Comparison of ENCODE assay signal across 8 cellular contexts in genomic region chr6:26311385-26312095, GRCh38. TPM values are rescaled to one million over a fixed set of nuclear protein-coding genes. Genes with fewer than 3 reads are reported as not detected.
A peak's percentile ranks its signal among the peaks of the same experiment; 100 is the strongest.
DNase-seq lines count a peak whose midpoint lies in the region; ATAC-seq, FAIRE-seq and TF ChIP-seq lines count a peak whose summit lies in the region.

No MANE protein-coding gene starts in this region.

- DNase-seq in NCI-H446 treated with DMSO at 0.1 percent for 48 hours (lab: John Stamatoyannopoulos, UW) = peak; percentile 50
- peak; percentile 44 to 57 for DNase-seq in activated CD4-positive, alpha-beta T cell treated with anti-CD3 and anti-CD28 coated beads for 4 hours
- DNase-seq in H1 (ENCODE audit: low read depth in 1 of 2, low spot score in 2 of 2) = peak in 1 of 2 experiments; percentile 77
- DNase-seq in substantia nigra (lab: John Stamatoyannopoulos, UW) = peak in 13 of 49 donors; percentile 5 to 42 (median 21)

- H2BK15ac ChIP-seq in H1 (ENCODE audit: low read length) = no peak overlapping the region

- peak overlapping the region; percentile 25 to 70 (median 60); a peak in 13 of 20 replicates for H3K4me3 ChIP-seq in BLaER1 treated with 17β-estradiol and CSF1 and Interleukin-3, amounts not matched to agents 10 nM and 100 nM
- H3K4me3 ChIP-seq in HEK293 (ENCODE audit: low read depth, low read length) (peak overlapping the region; percentile 52), H1 (ENCODE audit: extremely low read depth in 1 of 4, insufficient read depth in 2 of 4, low read depth in 3 of 4, low read length in 4 of 4) (peak overlapping the region; percentile 70 to 95 (median 84)), mesodermal cell (ENCODE audit: extremely low read depth, insufficient read depth, low read length, poor library complexity, severe bottlenecking) (peak overlapping the region; percentile 64)

- H3K79me2 ChIP-seq in H1 (ENCODE audit: control insufficient read depth in 1 of 2, insufficient read depth in 2 of 2, low read length in 2 of 2) = no peaks in the 10 kb centered on the region

- H3K23ac ChIP-seq in H1 (ENCODE audit: insufficient read length) = no peak overlapping the region

- no peaks in the 10 kb centered on the region for H3K9me3 ChIP-seq in BLaER1 treated with 17β-estradiol and CSF1 and Interleukin-3, amounts not matched to agents 10 nM and 100 nM (replicated peaks in 1 of 11)
- H3K9me3 ChIP-seq in HEK293 (ENCODE audit: control insufficient read depth, insufficient read depth, low read depth, low read length) (no peaks in the 10 kb centered on the region), H1 (ENCODE audit: insufficient read depth in 2 of 2, low read depth in 1 of 2, low read length in 1 of 2) (no peaks in the 10 kb centered on the region), mesodermal cell (ENCODE audit: control insufficient read depth, low read length) (no peaks in the 10 kb centered on the region)

- 6% methylated on average over 18 of the region's 18 CpGs; no CpG with 5 or more reads in 1 of the 2 experiments for WGBS in H1 (ENCODE audit: extremely low coverage in 1 of 2, insufficient coverage in 1 of 2, insufficient read length in 1 of 2, insufficient replicate concordance in 2 of 2, low coverage in 1 of 2, low lambda C conversion rate in 2 of 2, missing lambda C conversion rate in 1 of 2), 2 experiments
- 4 to 6% methylated on average over 10 to 12 of the region's 18 CpGs for WGBS in mesodermal cell (ENCODE audit: insufficient coverage in 2 of 2), 2 experiments

- peak; percentile 55 for TF ChIP-seq CTCF in HEK293 (tag by site-specific recombination; IDR thresholded peaks at IDR 0.05)
- no peak for TF ChIP-seq CTCF in H1 (IDR thresholded peaks at IDR 0.05; ENCODE audit: control extremely low read depth in 1 of 3, insufficient read depth in 1 of 3, low read depth in 1 of 3, low read length in 3 of 3)

- no peak overlapping the region for H3K56ac ChIP-seq in H1 (replicated peaks; ENCODE audit: insufficient read length, low read depth, low read length)

- H2BK20ac ChIP-seq in H1 (ENCODE audit: low read length) = no peak overlapping the region

- H2AFZ ChIP-seq in H1 (ENCODE audit: low read length) = no peak overlapping the region

- no peak for TF ChIP-seq EP300 in H1 (IDR thresholded peaks at IDR 0.05; ENCODE audit: borderline replicate concordance in 1 of 2, low read depth in 2 of 2, low read length in 2 of 2)

- H3K18ac ChIP-seq in H1 (ENCODE audit: extremely low read depth, low read length) = no peak overlapping the region

- no peak overlapping the region for H4K5ac ChIP-seq in H1 (ENCODE audit: insufficient read length, low read depth, low read length)

- no peaks in the 10 kb centered on the region for H3K36me3 ChIP-seq in BLaER1 treated with 17β-estradiol and CSF1 and Interleukin-3, amounts not matched to agents 10 nM and 100 nM
- H3K36me3 ChIP-seq in HEK293 (ENCODE audit: control insufficient read depth in 2 of 2, insufficient read depth in 1 of 2, low read length in 2 of 2) (no peaks in the 10 kb centered on the region), H1 (ENCODE audit: control insufficient read depth in 2 of 4, insufficient read depth in 4 of 4, low read length in 3 of 4) (no peaks in the 10 kb centered on the region), mesodermal cell (ENCODE audit: control insufficient read depth, insufficient read depth, low read length) (no peaks in the 10 kb centered on the region)

- no peak overlapping the region for H2BK120ac ChIP-seq in H1 (replicated peaks; ENCODE audit: low read depth, low read length)

- no peak overlapping the region for H2BK5ac ChIP-seq in H1 (ENCODE audit: low read depth, low read length)

- H3K4me2 ChIP-seq in BLaER1 treated with 17β-estradiol and CSF1 and Interleukin-3, amounts not matched to agents 10 nM and 100 nM = peak overlapping the region; percentile 58 to 87 (median 74)
- peak overlapping the region; percentile 81 to 87 for H3K4me2 ChIP-seq in H1 (ENCODE audit: insufficient read depth in 1 of 2, low read depth in 2 of 2, low read length in 2 of 2)

- no peak overlapping the region for H4K91ac ChIP-seq in H1 (replicated peaks; ENCODE audit: insufficient read length, low read length)

- no peak for ATAC-seq in HG03095 (IDR thresholded peaks at IDR 0.05; ENCODE audit: unreplicated experiment)

- H4K8ac ChIP-seq in H1 (ENCODE audit: extremely low read depth, insufficient read depth, low read length) = no peak overlapping the region

- no peaks in the 10 kb centered on the region for H4K20me1 ChIP-seq in BLaER1 treated with 17β-estradiol and CSF1 and Interleukin-3, amounts not matched to agents 10 nM and 100 nM
- no peaks in the 10 kb centered on the region for H4K20me1 ChIP-seq in H1 (replicated peaks in 1 of 2; ENCODE audit: control insufficient read depth in 1 of 2, insufficient read depth in 2 of 2, low read length in 2 of 2)

- POLR2A ChIA-PET in HEK293 (lab: Yijun Ruan, JAX) = interaction anchor here (0.5 to 1.7 kb wide), 3 partner anchors 26 to 95 kb away, joined by 3 to 5 read pairs (median 3); a partner anchor contains a TSS
- POLR2A ChIA-PET in H1 (lab: Charles Lee; ENCODE audit: partially characterized antibody) = interaction anchor here (0.7 to 1.5 kb wide), 3 partner anchors 11 to 95 kb away, joined by 3 read pairs; a partner anchor contains a TSS

- no peak overlapping the region for H2AK5ac ChIP-seq in H1 (ENCODE audit: low read depth, low read length)

- peaks cover 13% of the 10 kb centered on the region for H3K23me2 ChIP-seq in H1 (ENCODE audit: low read depth, low read length)

- H3K27me3 ChIP-seq in BLaER1 treated with 17β-estradiol and CSF1 and Interleukin-3, amounts not matched to agents 10 nM and 100 nM = peaks cover 0 to 27% (median 16%) of the 10 kb centered on the region in 11 experiments; a peak in 14 of 22 replicates
- no peaks in the 10 kb centered on the region for H3K27me3 ChIP-seq in H1 (replicated peaks in 1 of 4; ENCODE audit: control insufficient read depth in 3 of 4, extremely low read depth in 1 of 4, insufficient read depth in 3 of 4, low read length in 3 of 4)

- H2BK12ac ChIP-seq in H1 (ENCODE audit: low read depth, low read length) = no peak overlapping the region

- H3K4ac ChIP-seq in H1 (replicated peaks; ENCODE audit: insufficient read length, low read depth, low read length) = no peak overlapping the region

- H3K79me1 ChIP-seq in H1 (ENCODE audit: low read depth, low read length) = no peaks in the 10 kb centered on the region

- TF ChIP-seq POLR2A in H1 (IDR thresholded peaks at IDR 0.05; ENCODE audit: control extremely low read depth in 1 of 2, low read depth in 2 of 2, low read length in 2 of 2) = no peak

- peak; percentile 68 for FAIRE-seq in H1 (lab: Jason Lieb, UNC)

- peaks cover 9 to 19% (median 11%) of the 10 kb centered on the region in 10 experiments; a peak in 14 of 20 replicates for H3K4me1 ChIP-seq in BLaER1 treated with 17β-estradiol and CSF1 and Interleukin-3, amounts not matched to agents 10 nM and 100 nM
- H3K4me1 ChIP-seq in HEK293 (ENCODE audit: control insufficient read depth, insufficient read depth, low read length) (no peaks in the 10 kb centered on the region), H1 (replicated peaks in 1 of 4; ENCODE audit: control insufficient read depth in 3 of 4, insufficient read depth in 4 of 4, low read length in 3 of 4) (no peaks in the 10 kb centered on the region), mesodermal cell (ENCODE audit: control insufficient read depth, insufficient read depth, low read length, poor library complexity, severe bottlenecking) (no peaks in the 10 kb centered on the region)

- CTCF ChIA-PET in HEK293 (lab: Yijun Ruan, JAX) (interaction anchor here (0.6 to 0.7 kb wide), 3 partner anchors 107 to 180 kb away, joined by 3 to 6 read pairs (median 3); a partner anchor contains a TSS), H1 (lab: Charles Lee; ENCODE audit: partially characterized antibody) (no interaction called here)

- TF ChIP-seq RAD21 in H1 (IDR thresholded peaks at IDR 0.05 in 1 of 2, conservative IDR thresholded peaks at IDR 0.05 in 1 of 2; ENCODE audit: low read depth in 2 of 2, low read length in 2 of 2) = no peak

- 0 out of 22 replicates have a peak overlapping the region, but pooled peaks of 2 of the 11 experiments have one; percentile 5 to 40 for H3K9ac ChIP-seq in BLaER1 treated with 17β-estradiol and CSF1 and Interleukin-3, amounts not matched to agents 10 nM and 100 nM
- H3K9ac ChIP-seq in H1 (replicated peaks in 1 of 4; ENCODE audit: extremely low read depth in 1 of 4, low read depth in 3 of 4, low read length in 3 of 4) = peak overlapping the region in 2 of 4 experiments; percentile 5 to 46; a peak in 3 of 7 replicates

- no peak overlapping the region for H3K27ac ChIP-seq in BLaER1 treated with 17β-estradiol and CSF1 and Interleukin-3, amounts not matched to agents 10 nM and 100 nM
- H3K27ac ChIP-seq in HEK293 (ENCODE audit: extremely low read depth, low read depth, low read length) (peak overlapping the region; percentile 27), H1 (ENCODE audit: low read depth, low read length) (no peak overlapping the region), mesodermal cell (ENCODE audit: low read depth, low read length, severe bottlenecking) (peak overlapping the region; percentile 25), substantia nigra (ENCODE audit: low read depth, low read length, poor library complexity, severe bottlenecking) (peak overlapping the region; percentile 47)

- no peak overlapping the region for H3K14ac ChIP-seq in H1 (ENCODE audit: insufficient read length)

TF ChIP-seq in H1, 55 proteins besides CTCF, POLR2A, EP300 and RAD21 (continues in another document):
- no peak for TF ChIP-seq EZH2 (IDR thresholded peaks at IDR 0.05; ENCODE audit: low read depth, low read length, severe bottlenecking)
- TF ChIP-seq CBX5 (IDR thresholded peaks at IDR 0.05; ENCODE audit: low read depth, low read length) = no peak
- TF ChIP-seq MAFK (IDR thresholded peaks at IDR 0.05; ENCODE audit: low read depth, low read length) = no peak; the same call in 1 of the 2 replicates
- no peak for TF ChIP-seq SUZ12 (IDR thresholded peaks at IDR 0.05; ENCODE audit: low read length)
- TF ChIP-seq TAF7 (optimal IDR thresholded peaks at IDR 0.05; ENCODE audit: borderline replicate concordance, low read depth, low read length) = no peak
- TF ChIP-seq NANOG (IDR thresholded peaks at IDR 0.05; ENCODE audit: insufficient read depth, low read depth, low read length, poor library complexity, severe bottlenecking) = no peak
- no peak for TF ChIP-seq CEBPB (IDR thresholded peaks at IDR 0.05; ENCODE audit: low read depth, low read length)

RNA-seq across cellular contexts. Expression of gene BTN3A2, which starts 53.5 kb away (rescaled TPM):
- 5.5 and 5.6 TPM in 2 replicates for total RNA-seq in H1 (2021; fragmentation: NEBNext Ultra II Directional; extraction: Animal tissue kit (Norgen Biotek cat#: 25700))
- 3.4 and 5.3 TPM in 2 replicates for polyA plus RNA-seq in H1 (2011; rRNA removed)
- 5.5 TPM for polyA plus RNA-seq in H1 (2011; cell fraction: cytosol; rRNA removed)
- 11.3 TPM for polyA plus RNA-seq in H1 (2011; cell fraction: nucleus; rRNA removed)
- 5.5 to 11.8 TPM (median 7.3 TPM) in 4 replicates for polyA plus RNA-seq in H1 (2012, experiment 1 of 2)
- 1.1 TPM for polyA plus RNA-seq in H1 (2012, experiment 2 of 2)
- 5.9 TPM for polyA plus RNA-seq in H1 (2013, experiment 1 of 2)
- 5.8 TPM for polyA plus RNA-seq in H1 (2013, experiment 2 of 2)
- polyA minus RNA-seq in H1 (2011; rRNA and poly(A)+ RNA removed) = 11.7 and 14.0 TPM in 2 replicates
- polyA minus RNA-seq in H1 (2011; cell fraction: cytosol; rRNA and poly(A)+ RNA removed) = 2.0 TPM
- 9.5 TPM for polyA minus RNA-seq in H1 (2011; cell fraction: nucleus; rRNA and poly(A)+ RNA removed)
- 2.3 TPM for polyA plus RNA-seq in mesodermal cell (2013, experiment 1 of 2)
- polyA plus RNA-seq in mesodermal cell (2013, experiment 2 of 2) = 2.6 TPM

Comparison
In these comparisons a context has a peak if more than half of its experiments do, and no peak if none do; other contexts are left out.
1. H3K27ac ChIP-seq: peak in HEK293 (single experiment), mesodermal cell (single experiment) and substantia nigra (single experiment); none in BLaER1 treated with 17β-estradiol and CSF1 and Interleukin-3, amounts not matched to agents 10 nM and 100 nM (0 of 11) and H1 (single experiment).
2. Peak in every context shown above with its lines, with median percentiles within 50 percentile points of each other: H3K4me3 ChIP-seq.